Comparison of ENCODE assay signal across 1 cellular context in genomic region chr12:27843714-27844245, GRCh38.
TF ChIP-seq lines count a peak whose summit lies in the region.

No MANE protein-coding gene starts in this region.

TF ChIP-seq in K562, 482 proteins besides CTCF, POLR2A, EP300 and RAD21 (continued from another document and continues in another):
- TF ChIP-seq ZNF592 (IDR thresholded peaks at IDR 0.05) (peak; percentile 68), MAFK (IDR thresholded peaks at IDR 0.05; ENCODE audit: low read length) (no peak), ZNF124 (CRISPR knock-in tag; IDR thresholded peaks at IDR 0.05) (no peak), FUS (optimal IDR thresholded peaks at IDR 0.05; ENCODE audit: low read depth, low read length) (no peak), LCOR (CRISPR knock-in tag; IDR thresholded peaks at IDR 0.05) (peak; percentile 87), UBTF (IDR thresholded peaks at IDR 0.05; ENCODE audit: borderline replicate concordance in 1 of 2, low read depth in 2 of 2, low read length in 2 of 2) (0 out of 4 replicates have a peak, but pooled peaks of 1 of the 2 experiments have one; percentile 15), NEUROD1 (IDR thresholded peaks at IDR 0.05; ENCODE audit: borderline replicate concordance, low read depth, low read length, partially characterized antibody) (no peak), SMAD4 (CRISPR knock-in tag; conservative IDR thresholded peaks at IDR 0.05) (peak; percentile 91), HDAC6 (IDR thresholded peaks at IDR 0.05; ENCODE audit: low read depth, low read length) (no peak), FOSL1 (tag; conservative IDR thresholded peaks at IDR 0.05) (peak; percentile 58; the same call in 1 of the 2 replicates), KAT2B (IDR thresholded peaks at IDR 0.05; ENCODE audit: low read depth, low read length) (no peak), GATA2 (CRISPR knock-in tag; IDR thresholded peaks at IDR 0.05) (0 out of 2 replicates have a peak, but pooled peaks have one; percentile 12), CBFB (CRISPR knock-in tag; IDR thresholded peaks at IDR 0.05) (peak; percentile 89; the same call in 1 of the 2 replicates), ATF2 (CRISPR knock-in tag; IDR thresholded peaks at IDR 0.05) (no peak), ZNF609 (CRISPR knock-in tag; IDR thresholded peaks at IDR 0.05; ENCODE audit: borderline replicate concordance) (no peak), TEAD1 (CRISPR knock-in tag; IDR thresholded peaks at IDR 0.05) (peak; percentile 46 to 73; a peak in 2 of 4 replicates), NR2C2 (CRISPR knock-in tag; IDR thresholded peaks at IDR 0.05) (no peak), NR2C2 (tag; IDR thresholded peaks at IDR 0.05) (peak; percentile 44; the same call in 1 of the 2 replicates), RBM22 (IDR thresholded peaks at IDR 0.05; ENCODE audit: low read depth, low read length, poor library complexity, severe bottlenecking) (no peak), CXXC5 (CRISPR knock-in tag; IDR thresholded peaks at IDR 0.05) (peak; percentile 50; the same call in 1 of the 2 replicates), SRF (CRISPR knock-in tag; IDR thresholded peaks at IDR 0.05) (no peak), MYC (IDR thresholded peaks at IDR 0.05; ENCODE audit: low read depth, low read length) (peak; percentile 21; the same call in 1 of the 2 replicates), MYC (CRISPR knock-in tag; IDR thresholded peaks at IDR 0.05; ENCODE audit: borderline replicate concordance, low read depth) (no peak), MIER1 (IDR thresholded peaks at IDR 0.05; ENCODE audit: low read depth) (no peak), MLLT1 (IDR thresholded peaks at IDR 0.05) (peak in 1 of 2 experiments; percentile 95; a peak in 2 of 4 replicates), HDAC3 (IDR thresholded peaks at IDR 0.05; ENCODE audit: borderline replicate concordance, partially characterized antibody) (peak; percentile 73), GABPB2 (CRISPR knock-in tag; conservative IDR thresholded peaks at IDR 0.05) (no peak), NFIC (IDR thresholded peaks at IDR 0.05) (no peak)
- TF ChIP-seq, protein P1, sequence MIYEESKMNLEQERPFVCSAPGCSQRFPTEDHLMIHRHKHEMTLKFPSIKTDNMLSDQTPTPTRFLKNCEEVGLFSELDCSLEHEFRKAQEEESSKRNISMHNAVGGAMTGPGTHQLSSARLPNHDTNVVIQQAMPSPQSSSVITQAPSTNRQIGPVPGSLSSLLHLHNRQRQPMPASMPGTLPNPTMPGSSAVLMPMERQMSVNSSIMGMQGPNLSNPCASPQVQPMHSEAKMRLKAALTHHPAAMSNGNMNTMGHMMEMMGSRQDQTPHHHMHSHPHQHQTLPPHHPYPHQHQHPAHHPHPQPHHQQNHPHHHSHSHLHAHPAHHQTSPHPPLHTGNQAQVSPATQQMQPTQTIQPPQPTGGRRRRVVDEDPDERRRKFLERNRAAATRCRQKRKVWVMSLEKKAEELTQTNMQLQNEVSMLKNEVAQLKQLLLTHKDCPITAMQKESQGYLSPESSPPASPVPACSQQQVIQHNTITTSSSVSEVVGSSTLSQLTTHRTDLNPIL (CRISPR knock-in tag; IDR thresholded peaks at IDR 0.05): no peak
- TF ChIP-seq, protein P2, sequence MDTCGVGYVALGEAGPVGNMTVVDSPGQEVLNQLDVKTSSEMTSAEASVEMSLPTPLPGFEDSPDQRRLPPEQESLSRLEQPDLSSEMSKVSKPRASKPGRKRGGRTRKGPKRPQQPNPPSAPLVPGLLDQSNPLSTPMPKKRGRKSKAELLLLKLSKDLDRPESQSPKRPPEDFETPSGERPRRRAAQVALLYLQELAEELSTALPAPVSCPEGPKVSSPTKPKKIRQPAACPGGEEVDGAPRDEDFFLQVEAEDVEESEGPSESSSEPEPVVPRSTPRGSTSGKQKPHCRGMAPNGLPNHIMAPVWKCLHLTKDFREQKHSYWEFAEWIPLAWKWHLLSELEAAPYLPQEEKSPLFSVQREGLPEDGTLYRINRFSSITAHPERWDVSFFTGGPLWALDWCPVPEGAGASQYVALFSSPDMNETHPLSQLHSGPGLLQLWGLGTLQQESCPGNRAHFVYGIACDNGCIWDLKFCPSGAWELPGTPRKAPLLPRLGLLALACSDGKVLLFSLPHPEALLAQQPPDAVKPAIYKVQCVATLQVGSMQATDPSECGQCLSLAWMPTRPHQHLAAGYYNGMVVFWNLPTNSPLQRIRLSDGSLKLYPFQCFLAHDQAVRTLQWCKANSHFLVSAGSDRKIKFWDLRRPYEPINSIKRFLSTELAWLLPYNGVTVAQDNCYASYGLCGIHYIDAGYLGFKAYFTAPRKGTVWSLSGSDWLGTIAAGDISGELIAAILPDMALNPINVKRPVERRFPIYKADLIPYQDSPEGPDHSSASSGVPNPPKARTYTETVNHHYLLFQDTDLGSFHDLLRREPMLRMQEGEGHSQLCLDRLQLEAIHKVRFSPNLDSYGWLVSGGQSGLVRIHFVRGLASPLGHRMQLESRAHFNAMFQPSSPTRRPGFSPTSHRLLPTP (IDR thresholded peaks at IDR 0.05; ENCODE audit: borderline replicate concordance, extremely low read depth, insufficient read length): no peak
- TF ChIP-seq, protein P3, sequence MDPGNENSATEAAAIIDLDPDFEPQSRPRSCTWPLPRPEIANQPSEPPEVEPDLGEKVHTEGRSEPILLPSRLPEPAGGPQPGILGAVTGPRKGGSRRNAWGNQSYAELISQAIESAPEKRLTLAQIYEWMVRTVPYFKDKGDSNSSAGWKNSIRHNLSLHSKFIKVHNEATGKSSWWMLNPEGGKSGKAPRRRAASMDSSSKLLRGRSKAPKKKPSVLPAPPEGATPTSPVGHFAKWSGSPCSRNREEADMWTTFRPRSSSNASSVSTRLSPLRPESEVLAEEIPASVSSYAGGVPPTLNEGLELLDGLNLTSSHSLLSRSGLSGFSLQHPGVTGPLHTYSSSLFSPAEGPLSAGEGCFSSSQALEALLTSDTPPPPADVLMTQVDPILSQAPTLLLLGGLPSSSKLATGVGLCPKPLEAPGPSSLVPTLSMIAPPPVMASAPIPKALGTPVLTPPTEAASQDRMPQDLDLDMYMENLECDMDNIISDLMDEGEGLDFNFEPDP (CRISPR knock-in tag; IDR thresholded peaks at IDR 0.05): no peak
- TF ChIP-seq, protein P4, sequence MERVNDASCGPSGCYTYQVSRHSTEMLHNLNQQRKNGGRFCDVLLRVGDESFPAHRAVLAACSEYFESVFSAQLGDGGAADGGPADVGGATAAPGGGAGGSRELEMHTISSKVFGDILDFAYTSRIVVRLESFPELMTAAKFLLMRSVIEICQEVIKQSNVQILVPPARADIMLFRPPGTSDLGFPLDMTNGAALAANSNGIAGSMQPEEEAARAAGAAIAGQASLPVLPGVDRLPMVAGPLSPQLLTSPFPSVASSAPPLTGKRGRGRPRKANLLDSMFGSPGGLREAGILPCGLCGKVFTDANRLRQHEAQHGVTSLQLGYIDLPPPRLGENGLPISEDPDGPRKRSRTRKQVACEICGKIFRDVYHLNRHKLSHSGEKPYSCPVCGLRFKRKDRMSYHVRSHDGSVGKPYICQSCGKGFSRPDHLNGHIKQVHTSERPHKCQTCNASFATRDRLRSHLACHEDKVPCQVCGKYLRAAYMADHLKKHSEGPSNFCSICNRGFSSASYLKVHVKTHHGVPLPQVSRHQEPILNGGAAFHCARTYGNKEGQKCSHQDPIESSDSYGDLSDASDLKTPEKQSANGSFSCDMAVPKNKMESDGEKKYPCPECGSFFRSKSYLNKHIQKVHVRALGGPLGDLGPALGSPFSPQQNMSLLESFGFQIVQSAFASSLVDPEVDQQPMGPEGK (CRISPR knock-in tag; IDR thresholded peaks at IDR 0.05; ENCODE audit: borderline replicate concordance): no peak
